In the genomic region with DNA sequence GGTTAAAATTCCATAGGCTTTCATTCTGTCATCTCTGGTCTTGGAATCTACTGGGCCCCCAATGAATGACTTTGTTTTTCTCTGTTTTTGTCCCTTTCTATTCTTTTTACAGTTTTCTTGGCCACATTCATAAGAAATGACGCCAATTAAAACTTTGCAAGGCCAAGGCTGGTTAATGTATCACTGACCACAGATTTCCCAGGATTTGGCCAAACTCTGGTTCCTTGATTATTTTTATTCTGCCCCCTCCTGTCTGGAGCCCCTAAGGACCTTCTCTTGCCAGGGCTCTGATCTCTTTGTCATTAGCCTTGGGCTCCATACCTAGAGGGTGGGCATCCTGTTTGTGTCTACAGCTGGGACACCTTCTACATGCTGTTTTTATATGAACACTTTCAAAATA, we compare ENCODE assay signal across 16 cellular contexts.
DNase-seq lines count a peak whose midpoint lies in the region; ATAC-seq lines count a peak whose summit lies in the region.
"Had no signal": no experiment of that assay in that cellular context is flagged by ENCODE, and none has a peak within 500 bp of the region (broad histone marks: within the 10 kb centered on the region; RNA-seq: fewer than 3 reads in every experiment).

No MANE protein-coding gene starts in this region.

- 100% methylated on average over 1 of the region's 1 CpG for WGBS in mesenchymal stem cell
- WGBS in aorta, 2 donors: 7 to 8% methylated on average over 1 of the region's 1 CpG

- ATAC-seq in Right ventricle myocardium superior (ENCODE audit: poor library complexity) (peak; percentile 61), aorta (ENCODE audit: low FRiP score) (peak; percentile 81), GM19023 (IDR thresholded peaks at IDR 0.05; ENCODE audit: unreplicated experiment) (no peak), GM19395 (IDR thresholded peaks at IDR 0.05; ENCODE audit: unreplicated experiment) (no peak)

- H2BK120ac ChIP-seq in mesenchymal stem cell (ENCODE audit: low read depth, low read length): no peak overlapping the region

- no peaks in the 10 kb centered on the region for H3K36me3 ChIP-seq in mesenchymal stem cell (ENCODE audit: control insufficient read depth in 1 of 2, insufficient read depth in 2 of 2, low read depth in 1 of 2, low read length in 2 of 2)
- H3K36me3 ChIP-seq in aorta (ENCODE audit: control insufficient read depth in 1 of 2, insufficient read depth in 2 of 2, low read length in 1 of 2): no peaks in the 10 kb centered on the region
- H3K36me3 ChIP-seq: BLaER1 treated with 17β-estradiol and CSF1 and Interleukin-3, amounts not matched to agents 10 nM and 100 nM; Peyer's patch had no signal

- intact Hi-C loops in Right ventricle myocardium superior (cut with DNase I): no loop called here
- intact Hi-C loops in cardiac septum (cut with DNase I): no loop called here
- intact Hi-C loops in aorta (cut with DNase I): loop anchor here in 1 of 2 donors (10.0 kb wide), 1 partner anchor 70 kb away; no protein-coding TSS in a partner anchor

- no peaks in the 10 kb centered on the region for H3K79me1 ChIP-seq in mesenchymal stem cell (replicated peaks; ENCODE audit: low read length, poor library complexity, severe bottlenecking)

- H4K8ac ChIP-seq in mesenchymal stem cell (ENCODE audit: low read length): no peak overlapping the region

- no peak overlapping the region for H3K14ac ChIP-seq in mesenchymal stem cell (ENCODE audit: low read length in 2 of 2)

- H4K91ac ChIP-seq in mesenchymal stem cell (ENCODE audit: low read length): no peak overlapping the region

- H2AK5ac ChIP-seq in mesenchymal stem cell (ENCODE audit: low read length, severe bottlenecking): no peak overlapping the region

- H3K27ac ChIP-seq in mesenchymal stem cell (ENCODE audit: low read length, poor library complexity, severe bottlenecking) (peak overlapping the region; percentile 17), aorta (ENCODE audit: low read depth in 1 of 2, low read length in 2 of 2) (peak overlapping the region; percentile 89 to 96)
- H3K27ac ChIP-seq: BLaER1 treated with 17β-estradiol and CSF1 and Interleukin-3, amounts not matched to agents 10 nM and 100 nM; Peyer's patch had no signal

- H3K9ac ChIP-seq in mesenchymal stem cell (ENCODE audit: low read length): no peak overlapping the region
- H3K9ac ChIP-seq: BLaER1 treated with 17β-estradiol and CSF1 and Interleukin-3, amounts not matched to agents 10 nM and 100 nM had no signal

- H3K18ac ChIP-seq in mesenchymal stem cell (ENCODE audit: low read depth in 1 of 2, low read length in 2 of 2): no peak overlapping the region

- no peak overlapping the region for H2BK15ac ChIP-seq in mesenchymal stem cell (ENCODE audit: low read depth, poor library complexity, severe bottlenecking)

- H3K27me3 ChIP-seq in mesenchymal stem cell (ENCODE audit: control insufficient read depth in 1 of 2, insufficient read depth in 1 of 2, low read length in 2 of 2): no peaks in the 10 kb centered on the region
- no peaks in the 10 kb centered on the region for H3K27me3 ChIP-seq in aorta (ENCODE audit: control insufficient read depth in 1 of 2, insufficient read depth in 2 of 2, low read length in 1 of 2)
- H3K27me3 ChIP-seq: BLaER1 treated with 17β-estradiol and CSF1 and Interleukin-3, amounts not matched to agents 10 nM and 100 nM; Peyer's patch had no signal

- no peak overlapping the region for H2AFZ ChIP-seq in mesenchymal stem cell (ENCODE audit: low read depth, low read length)

- H3K9me3 ChIP-seq in mesenchymal stem cell (ENCODE audit: control insufficient read depth, low read length) (no peaks in the 10 kb centered on the region), aorta (ENCODE audit: control insufficient read depth, low read length) (no peaks in the 10 kb centered on the region)
- H3K9me3 ChIP-seq: Peyer's patch had no signal

- no peak overlapping the region for H2BK12ac ChIP-seq in mesenchymal stem cell (ENCODE audit: low read length in 2 of 2)

- DNase-seq in Right ventricle myocardium superior (no peak), cardiac septum (ENCODE audit: low spot score) (no peak), fibroblast of peridontal ligament (ENCODE audit: extremely low read depth) (peak; percentile 55), mesenchymal stem cell (no peak), aorta (no peak)
- DNase-seq in activated CD4-positive, alpha-beta T cell treated with anti-CD3 and anti-CD28 coated beads for 48 hours: no peak
- DNase-seq: 8988T, H7, NCI-H1105 treated with DMSO at 0.1 percent for 48 hours, NCI-H1930, NCI-H2171 treated with DMSO at 0.1 percent for 48 hours, NCI-H774, Peyer's patch had no signal

- H3K4me3 ChIP-seq in mesenchymal stem cell (ENCODE audit: insufficient read depth in 1 of 2, low read depth in 1 of 2, low read length in 2 of 2): no peak overlapping the region
- H3K4me3 ChIP-seq in aorta (ENCODE audit: low read length in 2 of 2): no peak overlapping the region
- H3K4me3 ChIP-seq: BLaER1 treated with 17β-estradiol and CSF1 and Interleukin-3, amounts not matched to agents 10 nM and 100 nM; Peyer's patch had no signal

- no peak overlapping the region for H3K4ac ChIP-seq in mesenchymal stem cell (ENCODE audit: low read depth in 1 of 2, low read length in 2 of 2)

- H2BK5ac ChIP-seq in mesenchymal stem cell (ENCODE audit: low read depth, low read length, poor library complexity, severe bottlenecking): no peak overlapping the region

- peak overlapping the region; percentile 22 for H3K4me2 ChIP-seq in mesenchymal stem cell (ENCODE audit: low read length, poor library complexity, severe bottlenecking)
- H3K4me2 ChIP-seq: BLaER1 treated with 17β-estradiol and CSF1 and Interleukin-3, amounts not matched to agents 10 nM and 100 nM had no signal

- H3K4me1 ChIP-seq in mesenchymal stem cell (ENCODE audit: control insufficient read depth, insufficient read depth, low read depth, low read length) (peaks cover 3% of the 10 kb centered on the region), aorta (ENCODE audit: control insufficient read depth in 1 of 2, insufficient read depth in 2 of 2, low read length in 2 of 2) (peaks cover 1 to 16% of the 10 kb centered on the region in 2 donors)
- H3K4me1 ChIP-seq: BLaER1 treated with 17β-estradiol and CSF1 and Interleukin-3, amounts not matched to agents 10 nM and 100 nM; Peyer's patch had no signal

- H3K23ac ChIP-seq in mesenchymal stem cell (ENCODE audit: low read length in 2 of 2): no peak overlapping the region

Comparison
In these comparisons a context has a peak if more than half of its experiments do, and no peak if none do; other contexts are left out.
1. ATAC-seq: peak in Right ventricle myocardium superior (single experiment) and aorta (single experiment); none in GM19023 (single experiment) and GM19395 (single experiment).